In genomic region chr10:60192986-60193385, GRCh38 we compare ENCODE assay signal across 22 cellular contexts.
"Had no signal": no experiment of that assay in that cellular context is flagged by ENCODE, and none has a peak within 500 bp of the region (broad histone marks: within the 10 kb centered on the region; RNA-seq: fewer than 3 reads in every experiment).

No MANE protein-coding gene starts in this region.

- H3K36me3 Mint-ChIP-seq: activated naive CD8-positive, alpha-beta T cell had no signal

- H3K4me1 Mint-ChIP-seq: activated B cell treated with CpG ODN at 0.5 μM for 24 hours had no signal

- H3K4me3 Mint-ChIP-seq: activated B cell treated with CpG ODN at 0.5 μM for 24 hours; activated CD4-positive, alpha-beta memory T cell treated with anti-CD3 and anti-CD28 coated beads for 36 hours; activated CD4-positive, alpha-beta T cell treated with anti-CD3 and anti-CD28 coated beads, Interleukin-2, amount 10 ng/mL, durations not matched to agents 7 days and 5 days; activated naive CD8-positive, alpha-beta T cell; activated T-cell treated with anti-CD3 and anti-CD28 coated beads, Interleukin-2, amount 50 U/mL, for 4 hours; brain; T-helper 17 cell had no signal

- H3K27me3 Mint-ChIP-seq: activated CD4-positive, alpha-beta memory T cell treated with anti-CD3 and anti-CD28 coated beads for 36 hours; activated CD4-positive, alpha-beta T cell treated with anti-CD3 and anti-CD28 coated beads, Interleukin-2, amount 10 ng/mL, durations not matched to agents 7 days and 5 days; brain; T-helper 17 cell had no signal

- H3K27ac Mint-ChIP-seq: activated B cell treated with CpG ODN at 0.5 μM for 24 hours; activated CD4-positive, alpha-beta memory T cell treated with anti-CD3 and anti-CD28 coated beads for 36 hours; activated CD4-positive, alpha-beta T cell treated with anti-CD3 and anti-CD28 coated beads, Interleukin-2, amount 10 ng/mL, durations not matched to agents 7 days and 5 days; activated naive CD8-positive, alpha-beta T cell; brain; T-helper 17 cell had no signal

- H3K9me3 Mint-ChIP-seq: activated B cell treated with CpG ODN at 0.5 μM for 24 hours; activated CD4-positive, alpha-beta memory T cell treated with anti-CD3 and anti-CD28 coated beads for 36 hours; activated T-cell treated with anti-CD3 and anti-CD28 coated beads, Interleukin-2, amount 50 U/mL, for 4 hours had no signal

- DNase-seq: activated B cell treated with CpG ODN at 0.5 μM for 24 hours; activated CD4-positive, alpha-beta memory T cell treated with anti-CD3 and anti-CD28 coated beads for 36 hours; activated CD4-positive, alpha-beta T cell treated with anti-CD3 and anti-CD28 coated beads for 1 hour; activated CD4-positive, alpha-beta T cell treated with anti-CD3 and anti-CD28 coated beads, Interleukin-2, amount 10 ng/mL, durations not matched to agents 7 days and 5 days; activated CD8-positive, alpha-beta memory T cell treated with anti-CD3 and anti-CD28 coated beads for 24 hours; activated effector memory CD4-positive, alpha-beta T cell treated with anti-CD3 and anti-CD28 coated beads, Interleukin-2, amount 50 U/mL, for 16 hours; activated naive CD4-positive, alpha-beta T cell treated with Interleukin-2 at 50 U/mL for 16 hours; activated T-cell treated with anti-CD3 and anti-CD28 coated beads, Interleukin-2, amount 50 U/mL, for 4 hours; amygdala; Kasumi-1; NCI-H1092; NCI-H1930; NCI-H2107; NCI-H446 treated with DMSO at 0.1 percent for 48 hours; NCI-H526; NK-92 treated with Interleukin-12 subunit alpha and Interleukin-12 subunit beta, amount 100 ng/mL, for 24 hours; OCI-M1; RPMI8226; T-helper 17 cell; T1000 had no signal
